22 cellular contexts compared by ENCODE assay signal in the genomic region with DNA sequence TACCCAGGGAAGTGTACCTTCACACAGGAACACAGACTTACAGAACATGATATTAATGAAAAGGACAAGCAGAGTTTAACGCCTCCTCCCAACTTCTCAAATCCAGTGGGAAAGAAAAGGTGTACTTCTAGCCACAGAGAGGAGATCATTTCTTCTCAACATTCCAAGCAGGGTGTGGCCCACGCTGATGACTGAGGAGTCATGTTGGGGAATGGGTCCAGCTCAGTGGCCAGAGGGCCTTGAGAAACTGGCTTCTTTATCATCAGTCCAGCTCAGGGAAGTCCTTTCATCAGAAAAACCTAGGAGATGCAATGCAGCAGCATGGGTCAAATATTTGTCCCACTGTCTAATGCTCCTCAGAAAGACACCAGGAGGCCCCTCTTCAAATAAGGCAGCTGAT.
DNase-seq lines count a peak whose midpoint lies in the region; ATAC-seq and TF ChIP-seq lines count a peak whose summit lies in the region.
"Had no signal": no experiment of that assay in that cellular context is flagged by ENCODE, and none has a peak within 500 bp of the region (broad histone marks: within the 10 kb centered on the region; RNA-seq: fewer than 3 reads in every experiment).

No MANE protein-coding gene starts in this region.

- intact Hi-C loops in lower lobe of right lung (cut with DNase I) = no loop called here

- H3K4me3 ChIP-seq in epithelial cell of esophagus (ENCODE audit: low read length) (no peak overlapping the region), lower lobe of right lung (no peak overlapping the region)
- H3K4me3 ChIP-seq: SK-N-MC had no signal

- no peak for TF ChIP-seq CTCF in epithelial cell of esophagus (IDR thresholded peaks at IDR 0.05; ENCODE audit: insufficient read depth, low read depth, low read length, missing control alignments)
- TF ChIP-seq CTCF in lower lobe of right lung (IDR thresholded peaks at IDR 0.05) = no peak

- H3K4me1 ChIP-seq in lower lobe of right lung = no peaks in the 10 kb centered on the region

- ATAC-seq in lower lobe of right lung = no peak
- ATAC-seq: HCT116 had no signal

- DNase-seq in A172 (ENCODE audit: low spot score) (peak; percentile 7), GM03348 (ENCODE audit: low spot score) (peak; percentile 38), NCI-H226 (peak; percentile 9), epithelial cell of esophagus (ENCODE audit: low read depth) (peak; percentile 9), lower lobe of right lung (no peak), DMS 273 (lab: John Stamatoyannopoulos, UW; ENCODE audit: unreplicated experiment) (no peak)
- DNase-seq in activated CD4-positive, alpha-beta T cell treated with anti-CD3 and anti-CD28 coated beads for 1 hour = no peak
- DNase-seq in effector CD8-positive, alpha-beta T cell (lab: John Stamatoyannopoulos, UW) = no peak
- DNase-seq: 8988T; CD4-positive, CD25-positive, alpha-beta regulatory T cell; DMS79; GOT3; MV-4-11; NCI-H1105 treated with DMSO at 0.1 percent for 48 hours; NCI-H2081; NCI-H2171; NCI-H524 treated with DMSO at 0.1 percent for 48 hours; NCI-H82; OCI-M1; SHP77 treated with DMSO at 0.1 percent for 48 hours had no signal

- H3K27ac ChIP-seq in lower lobe of right lung = no peak overlapping the region
- H3K27ac ChIP-seq: SK-N-MC had no signal

- H3K9me3 ChIP-seq in lower lobe of right lung = no peaks in the 10 kb centered on the region

- H3K36me3 ChIP-seq in lower lobe of right lung = no peaks in the 10 kb centered on the region

- no peaks in the 10 kb centered on the region for H3K27me3 ChIP-seq in lower lobe of right lung (ENCODE audit: low read depth)

Comparison
In these comparisons a context has a peak if more than half of its experiments do, and no peak if none do; other contexts are left out.
1. DNase-seq: peak in A172 (single experiment), GM03348 (single experiment), NCI-H226 (single experiment) and epithelial cell of esophagus (single experiment); none in activated CD4-positive, alpha-beta T cell treated with anti-CD3 and anti-CD28 coated beads for 1 hour (single experiment), lower lobe of right lung (single experiment), effector CD8-positive, alpha-beta T cell (single experiment) and DMS 273 (single experiment).